Comparison of ENCODE assay signal across 11 cellular contexts in genomic region chr1:157006676-157007075, GRCh38. TPM values are rescaled to one million over a fixed set of nuclear protein-coding genes. Genes with fewer than 3 reads are reported as not detected.
A peak's percentile ranks its signal among the peaks of the same experiment; 100 is the strongest.
DNase-seq lines count a peak whose midpoint lies in the region; ATAC-seq and TF ChIP-seq lines count a peak whose summit lies in the region.
"Had no signal": no experiment of that assay in that cellular context is flagged by ENCODE, and none has a peak within 500 bp of the region (broad histone marks: within the 10 kb centered on the region; RNA-seq: fewer than 3 reads in every experiment).

No MANE protein-coding gene starts in this region.

- DNase-seq in AG10803 (ENCODE audit: low read depth) = peak; percentile 8
- DNase-seq in Ammon's horn (ENCODE audit: low spot score) = peak; percentile 7
- no peak for DNase-seq in left lobe of liver (ENCODE audit: low spot score)
- DNase-seq in thyroid gland = peak; percentile 41 to 55
- DNase-seq in NCI-H748 (lab: John Stamatoyannopoulos, UW; ENCODE audit: unreplicated experiment) = no peak
- DNase-seq: ACHN; Calu3; CD8-positive, alpha-beta T cell; H9 had no signal

- TF ChIP-seq CTCF in AG10803 (conservative IDR thresholded peaks at IDR 0.05; ENCODE audit: low read length) (no peak), thyroid gland (IDR thresholded peaks at IDR 0.05) (no peak)

- intact Hi-C loops in thyroid gland (cut with DNase I) = no loop called here

- H3K4me3 ChIP-seq in AG10803 (ENCODE audit: low read length) (no peak overlapping the region), thyroid gland (replicated peaks in 1 of 3) (no peak overlapping the region)
- H3K4me3 ChIP-seq: BLaER1 treated with 17β-estradiol and CSF1 and Interleukin-3, amounts not matched to agents 10 nM and 100 nM had no signal

- WGBS in thyroid gland, 2 donors = 54 to 66% methylated on average over 2 of the region's 2 CpGs

- no peaks in the 10 kb centered on the region for H3K27me3 ChIP-seq in thyroid gland
- H3K27me3 ChIP-seq: BLaER1 treated with 17β-estradiol and CSF1 and Interleukin-3, amounts not matched to agents 10 nM and 100 nM had no signal

- no peak for TF ChIP-seq POLR2A in thyroid gland (IDR thresholded peaks at IDR 0.05)

- H3K36me3 ChIP-seq in thyroid gland = no peaks in the 10 kb centered on the region

- H3K9me3 ChIP-seq in thyroid gland = no peaks in the 10 kb centered on the region

- ATAC-seq in left lobe of liver (peak; percentile 64), HG02884 (IDR thresholded peaks at IDR 0.05; ENCODE audit: unreplicated experiment) (no peak)
- ATAC-seq: CD8-positive, alpha-beta T cell had no signal

- H3K27ac ChIP-seq in thyroid gland = no peak overlapping the region
- H3K27ac ChIP-seq: BLaER1 treated with 17β-estradiol and CSF1 and Interleukin-3, amounts not matched to agents 10 nM and 100 nM had no signal

- H3K4me1 ChIP-seq in thyroid gland = peaks cover 8 to 9% of the 10 kb centered on the region in 2 donors

RNA-seq across cellular contexts. Expression of gene ARHGEF11, which starts 38.9 kb away (rescaled TPM):
- 12.3 TPM for total RNA-seq in left lobe of liver
- total RNA-seq in thyroid gland = 10 to 100 TPM; 31.2 to 56.2 (median 47.4) TPM

Comparison
In these comparisons a context has a peak if more than half of its experiments do, and no peak if none do; other contexts are left out.
1. DNase-seq: peak in AG10803 (single experiment), Ammon's horn (single experiment) and thyroid gland (2 of 2); none in left lobe of liver (single experiment) and NCI-H748 (single experiment).